In genomic region chr6:108211676-108212075, GRCh38 we compare ENCODE assay signal across 27 cellular contexts. TPM values are rescaled to one million over a fixed set of nuclear protein-coding genes. Genes with fewer than 3 reads are reported as not detected.
"Had no signal": no experiment of that assay in that cellular context is flagged by ENCODE, and none has a peak within 500 bp of the region (broad histone marks: within the 10 kb centered on the region; RNA-seq: fewer than 3 reads in every experiment).

No MANE protein-coding gene starts in this region.

- H3K27ac ChIP-seq: cardiac muscle cell, heart right ventricle, skin epidermis, tibial nerve had no signal

- H3K27ac Mint-ChIP-seq: activated CD4-positive, alpha-beta memory T cell treated with anti-CD3 and anti-CD28 coated beads for 36 hours; activated naive CD4-positive, alpha-beta T cell treated with anti-CD3 and anti-CD28 coated beads for 36 hours; activated naive CD8-positive, alpha-beta T cell treated with anti-CD3 and anti-CD28 coated beads, Interleukin-2, amount 50 U/mL, for 24 hours; endodermal cell; stimulated activated naive CD8-positive, alpha-beta T cell treated with anti-CD3 and anti-CD28 coated beads, Interleukin-15, Interleukin-2, amounts not matched to agents 100 ng/mL and 50 ng/mL, for 24 hours had no signal

- H3K4me1 ChIP-seq: tibial nerve had no signal

- H3K9me3 Mint-ChIP-seq: activated CD4-positive, alpha-beta memory T cell treated with anti-CD3 and anti-CD28 coated beads for 36 hours; activated naive CD4-positive, alpha-beta T cell treated with anti-CD3 and anti-CD28 coated beads for 36 hours; activated naive CD8-positive, alpha-beta T cell treated with anti-CD3 and anti-CD28 coated beads, Interleukin-2, amount 50 U/mL, for 24 hours; endodermal cell; natural killer cell; stimulated activated naive CD8-positive, alpha-beta T cell treated with anti-CD3 and anti-CD28 coated beads, Interleukin-15, Interleukin-2, amounts not matched to agents 100 ng/mL and 50 ng/mL, for 24 hours had no signal

- H3K4me3 Mint-ChIP-seq: activated CD4-positive, alpha-beta memory T cell treated with anti-CD3 and anti-CD28 coated beads for 36 hours; activated naive CD4-positive, alpha-beta T cell treated with anti-CD3 and anti-CD28 coated beads for 36 hours; activated naive CD8-positive, alpha-beta T cell treated with anti-CD3 and anti-CD28 coated beads, Interleukin-2, amount 50 U/mL, for 24 hours; endodermal cell; natural killer cell; stimulated activated naive CD8-positive, alpha-beta T cell treated with anti-CD3 and anti-CD28 coated beads, Interleukin-15, Interleukin-2, amounts not matched to agents 100 ng/mL and 50 ng/mL, for 24 hours had no signal

- H3K4me3 ChIP-seq: cardiac muscle cell, heart right ventricle, lung, skin epidermis, tibial nerve had no signal

- H3K27me3 Mint-ChIP-seq: activated CD4-positive, alpha-beta memory T cell treated with anti-CD3 and anti-CD28 coated beads for 36 hours; activated naive CD8-positive, alpha-beta T cell treated with anti-CD3 and anti-CD28 coated beads, Interleukin-2, amount 50 U/mL, for 24 hours; stimulated activated naive CD8-positive, alpha-beta T cell treated with anti-CD3 and anti-CD28 coated beads, Interleukin-15, Interleukin-2, amounts not matched to agents 100 ng/mL and 50 ng/mL, for 24 hours had no signal

- DNase-seq: activated CD4-positive, alpha-beta memory T cell treated with anti-CD3 and anti-CD28 coated beads for 36 hours; activated effector memory CD4-positive, alpha-beta T cell treated with Interleukin-2 at 50 U/mL for 16 hours; activated naive CD4-positive, alpha-beta T cell treated with anti-CD3 and anti-CD28 coated beads for 36 hours; activated naive CD8-positive, alpha-beta T cell treated with anti-CD3 and anti-CD28 coated beads, Interleukin-2, amount 50 U/mL, for 24 hours; activated T-cell treated with anti-CD3 and anti-CD28 coated beads, Interleukin-2, amount 50 U/mL, for 48 hours; cortex of kidney; endodermal cell; foreskin fibroblast; heart right ventricle; left colon; natural killer cell; right cardiac atrium; stimulated activated CD4-positive, alpha-beta T cell treated with anti-CD3 and anti-CD28 coated beads, Interleukin-1b, Interleukin-23, amount 100 ng/mL, for 48 hours; T-helper 1 cell had no signal

- ATAC-seq: activated naive CD8-positive, alpha-beta T cell treated with anti-CD3 and anti-CD28 coated beads, Interleukin-2, amount 50 U/mL, for 24 hours; heart right ventricle; left colon; natural killer cell; right cardiac atrium had no signal

- H3K27me3 ChIP-seq: cardiac muscle cell, heart right ventricle, tibial nerve had no signal

- H3K9me3 ChIP-seq: heart right ventricle, tibial nerve had no signal

- H3K4me1 Mint-ChIP-seq: endodermal cell had no signal

- FAIRE-seq: keratinocyte, TTC549, urothelium cell line had no signal

RNA-seq across cellular contexts. Expression of gene NR2E1, which starts 45.9 kb away (rescaled TPM):
- total RNA-seq: activated CD4-positive, alpha-beta memory T cell treated with anti-CD3 and anti-CD28 coated beads for 36 hours; activated naive CD4-positive, alpha-beta T cell treated with anti-CD3 and anti-CD28 coated beads for 36 hours; cardiac muscle cell; cerebellum; endodermal cell; epithelial cell of proximal tubule; fibroblast of lung; heart right ventricle; left colon; lung; natural killer cell; osteocyte; pulmonary artery endothelial cell; right cardiac atrium; tibial nerve had no signal
- polyA plus RNA-seq: cardiac muscle cell, fibroblast of lung, heart right ventricle, right cardiac atrium had no signal
